1 cellular context compared by ENCODE assay signal in genomic region chr5:151214614-151215545, GRCh38.
TF ChIP-seq lines count a peak whose summit lies in the region.

No MANE protein-coding gene starts in this region.

TF ChIP-seq in K562, 482 proteins besides CTCF, POLR2A, EP300 and RAD21 (continued from another document and continues in another):
- TF ChIP-seq RNF219 (CRISPR knock-in tag; IDR thresholded peaks at IDR 0.05): no peak
- TF ChIP-seq ATF3 (IDR thresholded peaks at IDR 0.05): peak; percentile 79
- TF ChIP-seq ATF3 (CRISPR knock-in tag; conservative IDR thresholded peaks at IDR 0.05): no peak
- no peak for TF ChIP-seq ZNF586 (CRISPR knock-in tag; conservative IDR thresholded peaks at IDR 0.05)
- no peak for TF ChIP-seq ZBTB49 (CRISPR knock-in tag; IDR thresholded peaks at IDR 0.05; ENCODE audit: borderline replicate concordance)
- TF ChIP-seq ZNF133 (CRISPR knock-in tag; IDR thresholded peaks at IDR 0.05): no peak
- TF ChIP-seq NFATC3 (IDR thresholded peaks at IDR 0.05): no peak
- TF ChIP-seq DDX20 (tag; IDR thresholded peaks at IDR 0.05; ENCODE audit: low read depth): no peak
- 0 out of 2 replicates have a peak, but pooled peaks have one; percentile 23 for TF ChIP-seq ELF2 (CRISPR knock-in tag; IDR thresholded peaks at IDR 0.05)
- no peak for TF ChIP-seq ZNF431 (CRISPR knock-in tag; IDR thresholded peaks at IDR 0.05)
- no peak for TF ChIP-seq KHSRP (IDR thresholded peaks at IDR 0.05)
- TF ChIP-seq CHD2 (IDR thresholded peaks at IDR 0.05; ENCODE audit: low read depth, low read length): no peak
- TF ChIP-seq RBM17 (IDR thresholded peaks at IDR 0.05; ENCODE audit: borderline replicate concordance, low read depth, low read length): no peak
- no peak for TF ChIP-seq ZNF778 (CRISPR knock-in tag; IDR thresholded peaks at IDR 0.05)
- 0 out of 2 replicates have a peak, but pooled peaks have one; percentile 19 for TF ChIP-seq SMAD4 (CRISPR knock-in tag; conservative IDR thresholded peaks at IDR 0.05)
- no peak for TF ChIP-seq TBL1XR1 (IDR thresholded peaks at IDR 0.05; ENCODE audit: low read length in 2 of 2)
- TF ChIP-seq NR0B1 (IDR thresholded peaks at IDR 0.05; ENCODE audit: partially characterized antibody): no peak
- TF ChIP-seq WHSC1 (IDR thresholded peaks at IDR 0.05; ENCODE audit: low read length): no peak
- no peak for TF ChIP-seq SRF (CRISPR knock-in tag; IDR thresholded peaks at IDR 0.05)
- peak; percentile 73 for TF ChIP-seq ATF7 (IDR thresholded peaks at IDR 0.05)
- TF ChIP-seq TCFL5 (CRISPR knock-in tag; conservative IDR thresholded peaks at IDR 0.05): no peak
- 0 out of 2 replicates have a peak, but pooled peaks have one; percentile 38 for TF ChIP-seq ZNF766 (CRISPR knock-in tag; conservative IDR thresholded peaks at IDR 0.05)
- 0 out of 2 replicates have a peak, but pooled peaks have one; percentile 43 for TF ChIP-seq CTBP1 (IDR thresholded peaks at IDR 0.05; ENCODE audit: borderline replicate concordance)
- no peak for TF ChIP-seq HDAC8 (tag; IDR thresholded peaks at IDR 0.05)
- TF ChIP-seq CHCHD3 (CRISPR knock-in tag; IDR thresholded peaks at IDR 0.05): no peak
- no peak for TF ChIP-seq BRD9 (IDR thresholded peaks at IDR 0.05; ENCODE audit: low read depth, partially characterized antibody)
- TF ChIP-seq ARID1B (IDR thresholded peaks at IDR 0.05): peak; percentile 29; the same call in 1 of the 2 replicates
- TF ChIP-seq ZBTB17 (CRISPR knock-in tag; IDR thresholded peaks at IDR 0.05): no peak
- no peak for TF ChIP-seq TCF7L2 (IDR thresholded peaks at IDR 0.05; ENCODE audit: low read depth, low read length)
- no peak for TF ChIP-seq SMC3 (conservative IDR thresholded peaks at IDR 0.05; ENCODE audit: insufficient read depth, low read depth, low read length)
- no peak for TF ChIP-seq MEF2D (tag; conservative IDR thresholded peaks at IDR 0.05; ENCODE audit: low read depth)
- TF ChIP-seq TFAP4 (CRISPR knock-in tag; IDR thresholded peaks at IDR 0.05; ENCODE audit: borderline replicate concordance): 0 out of 2 replicates have a peak, but pooled peaks have one; percentile 31
- no peak for TF ChIP-seq RBM14 (IDR thresholded peaks at IDR 0.05; ENCODE audit: borderline replicate concordance, insufficient read depth, low read depth, low read length)
- TF ChIP-seq ELF4 (CRISPR knock-in tag; IDR thresholded peaks at IDR 0.05): no peak
- TF ChIP-seq CBX1 (IDR thresholded peaks at IDR 0.05; ENCODE audit: low read depth): no peak
- no peak for TF ChIP-seq ZBTB2 (IDR thresholded peaks at IDR 0.05)
- no peak for TF ChIP-seq FOS (IDR thresholded peaks at IDR 0.05; ENCODE audit: extremely low read depth, insufficient read length)
- no peak for TF ChIP-seq ZC3H11A (IDR thresholded peaks at IDR 0.05; ENCODE audit: low read depth, low read length)
- TF ChIP-seq ADNP (tag; IDR thresholded peaks at IDR 0.05): no peak
- no peak for TF ChIP-seq SIRT6 (IDR thresholded peaks at IDR 0.05; ENCODE audit: low read depth, low read length)
- no peak for TF ChIP-seq SIN3A (IDR thresholded peaks at IDR 0.05; ENCODE audit: borderline replicate concordance in 2 of 2, control insufficient read depth in 1 of 2, low read depth in 2 of 2, low read length in 2 of 2)
- TF ChIP-seq NR2C2 (CRISPR knock-in tag; IDR thresholded peaks at IDR 0.05): no peak
- TF ChIP-seq NR2C2 (tag; IDR thresholded peaks at IDR 0.05): no peak; the same call in 1 of the 2 replicates
- TF ChIP-seq CGGBP1 (CRISPR knock-in tag; IDR thresholded peaks at IDR 0.05): no peak
- TF ChIP-seq SREBF1 (IDR thresholded peaks at IDR 0.05; ENCODE audit: borderline replicate concordance, low read depth, low read length): no peak
- no peak for TF ChIP-seq POLR2G (IDR thresholded peaks at IDR 0.05; ENCODE audit: low read depth, low read length)
- no peak for TF ChIP-seq ETV1 (tag; conservative IDR thresholded peaks at IDR 0.05; ENCODE audit: low read depth)
- TF ChIP-seq DIDO1 (tag; IDR thresholded peaks at IDR 0.05; ENCODE audit: low read depth): no peak
- no peak for TF ChIP-seq MTF1 (CRISPR knock-in tag; IDR thresholded peaks at IDR 0.05; ENCODE audit: borderline replicate concordance)
- no peak for TF ChIP-seq PHF8 (IDR thresholded peaks at IDR 0.05; ENCODE audit: borderline replicate concordance, low read length)
- TF ChIP-seq ZNF134 (CRISPR knock-in tag; conservative IDR thresholded peaks at IDR 0.05): peak; percentile 89
- TF ChIP-seq IFI16 (CRISPR knock-in tag; IDR thresholded peaks at IDR 0.05): no peak
- no peak for TF ChIP-seq CREB1 (IDR thresholded peaks at IDR 0.05)
- TF ChIP-seq CREB1 (CRISPR knock-in tag; IDR thresholded peaks at IDR 0.05): no peak
- TF ChIP-seq ZNF146 (CRISPR knock-in tag; IDR thresholded peaks at IDR 0.05; ENCODE audit: unreplicated experiment): no peak
- no peak for TF ChIP-seq NCOA2 (IDR thresholded peaks at IDR 0.05; ENCODE audit: partially characterized antibody in 2 of 2)
- no peak for TF ChIP-seq SNIP1 (IDR thresholded peaks at IDR 0.05; ENCODE audit: low read depth)
- no peak for TF ChIP-seq USF2 (CRISPR knock-in tag; IDR thresholded peaks at IDR 0.05)
- no peak for TF ChIP-seq HDAC2 (IDR thresholded peaks at IDR 0.05)
- TF ChIP-seq FOXA3 (CRISPR knock-in tag; conservative IDR thresholded peaks at IDR 0.05 in 1 of 2, IDR thresholded peaks at IDR 0.05 in 1 of 2): no peak
- TF ChIP-seq JUND (IDR thresholded peaks at IDR 0.05; ENCODE audit: borderline replicate concordance, low read depth, low read length): peak; percentile 86
- peak; percentile 82; the same call in 2 of the 3 replicates for TF ChIP-seq JUND (tag; IDR thresholded peaks at IDR 0.05; ENCODE audit: borderline replicate concordance, low read depth, low read length)
- TF ChIP-seq ZBTB11 (CRISPR knock-in tag; IDR thresholded peaks at IDR 0.05): no peak
- no peak for TF ChIP-seq RUNX1 (IDR thresholded peaks at IDR 0.05; ENCODE audit: low read depth)
- TF ChIP-seq PTRF (tag; IDR thresholded peaks at IDR 0.05): no peak
- no peak for TF ChIP-seq SMAD2 (IDR thresholded peaks at IDR 0.05; ENCODE audit: low read depth, low read length)
- no peak for TF ChIP-seq TEAD4 (IDR thresholded peaks at IDR 0.05; ENCODE audit: low read length)
- no peak for TF ChIP-seq TEAD4 (CRISPR knock-in tag; IDR thresholded peaks at IDR 0.05; ENCODE audit: borderline replicate concordance)
- no peak for TF ChIP-seq HDAC1 (IDR thresholded peaks at IDR 0.05)
- no peak for TF ChIP-seq PHF20 (IDR thresholded peaks at IDR 0.05; ENCODE audit: partially characterized antibody)
- TF ChIP-seq ZFX (CRISPR knock-in tag; IDR thresholded peaks at IDR 0.05): peak; percentile 54
- TF ChIP-seq MEIS2 (IDR thresholded peaks at IDR 0.05; ENCODE audit: partially characterized antibody): no peak
